ENCODE assay signal across 9 cellular contexts in the genomic region with DNA sequence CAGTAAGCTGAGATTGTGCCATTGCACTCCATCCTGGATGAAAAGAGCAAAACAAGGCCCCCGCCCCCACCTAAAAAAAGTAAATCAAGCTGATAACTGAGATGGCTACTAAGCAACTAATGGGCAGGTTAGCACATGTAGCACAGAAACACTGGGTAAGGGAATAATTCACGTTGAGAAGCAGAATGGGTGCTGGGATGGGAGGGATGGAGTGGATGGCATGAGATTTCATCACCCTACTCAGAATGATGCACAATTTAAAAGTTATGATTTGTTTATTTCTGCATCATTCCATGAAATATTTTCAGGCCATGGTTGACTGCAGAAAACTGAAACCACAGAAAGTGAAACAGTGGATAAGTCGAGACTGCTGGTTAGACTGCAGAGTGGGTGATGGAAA.
"Had no signal": no experiment of that assay in that cellular context is flagged by ENCODE, and none has a peak within 500 bp of the region (broad histone marks: within the 10 kb centered on the region; RNA-seq: fewer than 3 reads in every experiment).

No MANE protein-coding gene starts in this region.

- H3K4me1 Mint-ChIP-seq: IgD-negative memory B cell had no signal

- DNase-seq: GM23248, GOT3, H7, HFFc6 had no signal

- ATAC-seq: HCT116, HepG2 had no signal

- H3K4me3 Mint-ChIP-seq: HFFc6, IgD-negative memory B cell had no signal

- H3K4me3 ChIP-seq: GM23248, HAP-1 had no signal

- H3K27ac Mint-ChIP-seq: HFFc6, IgD-negative memory B cell had no signal

- H3K27ac ChIP-seq: GM23248, HL-60 had no signal

- H3K27me3 Mint-ChIP-seq: IgD-negative memory B cell had no signal
